8 cellular contexts compared by ENCODE assay signal in genomic region chr6:25070547-25071366, GRCh38.
A peak's percentile ranks its signal among the peaks of the same experiment; 100 is the strongest.
DNase-seq lines count a peak whose midpoint lies in the region; ATAC-seq and TF ChIP-seq lines count a peak whose summit lies in the region.

No MANE protein-coding gene starts in this region.

- H3K27me3 ChIP-seq in ACC112 (ENCODE audit: insufficient read depth, low read length): no peaks in the 10 kb centered on the region
- H3K27me3 ChIP-seq in WERI-Rb-1 (ENCODE audit: insufficient read depth, low read depth, severe bottlenecking): no peaks in the 10 kb centered on the region
- H3K27me3 ChIP-seq in breast epithelium: no peaks in the 10 kb centered on the region

- TF ChIP-seq CTCF in WERI-Rb-1 (IDR thresholded peaks at IDR 0.05; ENCODE audit: low read depth, low read length): peak; percentile 92
- peak; percentile 66 to 96 (median 95) for TF ChIP-seq CTCF in breast epithelium (IDR thresholded peaks at IDR 0.05)

- no peaks in the 10 kb centered on the region for H3K79me2 ChIP-seq in ACC112 (ENCODE audit: control insufficient read depth, insufficient read depth, low read length, unreplicated experiment)

- H3K4me3 ChIP-seq in ACC112 (ENCODE audit: low read depth, low read length) (no peak overlapping the region), WERI-Rb-1 (ENCODE audit: low read depth, low read length) (peak overlapping the region; percentile 44), breast epithelium (peak overlapping the region in 1 of 3 donors; percentile 41)

- peak; percentile 63 for ATAC-seq in GM18520 (IDR thresholded peaks at IDR 0.05; ENCODE audit: unreplicated experiment)
- peak; percentile 77 for ATAC-seq in HG03135 (IDR thresholded peaks at IDR 0.05; ENCODE audit: unreplicated experiment)

- intact Hi-C loops in breast epithelium (cut with DNase I; ENCODE audit: low total_unique reads): no loop called here

- H3K27ac ChIP-seq in ACC112 (ENCODE audit: low read depth, low read length): no peak overlapping the region
- H3K27ac ChIP-seq in WERI-Rb-1: no peak overlapping the region
- no peak overlapping the region for H3K27ac ChIP-seq in breast epithelium

- H3K36me3 ChIP-seq in ACC112 (ENCODE audit: insufficient read depth, low read length): no peaks in the 10 kb centered on the region
- H3K36me3 ChIP-seq in WERI-Rb-1: no peaks in the 10 kb centered on the region
- H3K36me3 ChIP-seq in breast epithelium: no peaks in the 10 kb centered on the region

- DNase-seq in NCI-H2227 treated with DMSO at 0.1 percent for 48 hours (lab: John Stamatoyannopoulos, UW) (peak; percentile 92), WERI-Rb-1 (peak; percentile 85), breast epithelium (ENCODE audit: low spot score in 2 of 2) (peak; percentile 75 to 84), islet precursor cell (peak; percentile 87)
- DNase-seq in stimulated activated CD4-positive, alpha-beta T cell treated with anti-CD3 and anti-CD28 coated beads, Interleukin-1b, Interleukin-23, amount 100 ng/mL, for 48 hours: peak; percentile 79

- no peaks in the 10 kb centered on the region for H3K4me1 ChIP-seq in ACC112 (ENCODE audit: control insufficient read depth, insufficient read depth, low read length, unreplicated experiment)
- H3K4me1 ChIP-seq in breast epithelium: peaks cover 0 to 6% of the 10 kb centered on the region in 2 donors

- no peak for TF ChIP-seq POLR2A in breast epithelium (IDR thresholded peaks at IDR 0.05)

- peak overlapping the region; percentile 67 for H2AFZ ChIP-seq in ACC112 (ENCODE audit: low read length, unreplicated experiment)

- no peaks in the 10 kb centered on the region for H3K9me3 ChIP-seq in WERI-Rb-1 (ENCODE audit: severe bottlenecking)
- H3K9me3 ChIP-seq in breast epithelium: no peaks in the 10 kb centered on the region
